Comparison of ENCODE assay signal across 25 cellular contexts in the genomic region with DNA sequence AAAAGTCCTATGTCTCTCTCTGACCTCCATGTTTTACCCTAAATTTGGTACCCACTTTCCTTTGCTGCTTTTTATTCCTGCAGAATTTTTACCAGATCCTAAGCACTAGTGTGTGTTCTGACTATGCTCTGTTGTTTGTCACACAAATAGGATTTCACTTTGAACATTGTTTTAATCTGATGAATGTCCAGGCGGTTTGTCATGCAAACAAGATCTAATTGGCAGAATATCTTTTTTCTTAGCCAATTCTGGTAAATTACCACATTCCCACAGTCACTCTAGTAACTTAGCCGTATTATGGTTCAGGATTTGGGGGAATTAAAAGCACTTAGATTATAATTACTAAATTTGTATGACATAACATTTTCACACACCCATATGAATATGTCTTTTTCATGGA.
"Had no signal": no experiment of that assay in that cellular context is flagged by ENCODE, and none has a peak within 500 bp of the region (broad histone marks: within the 10 kb centered on the region; RNA-seq: fewer than 3 reads in every experiment).

No MANE protein-coding gene starts in this region.

- H3K9me3 Mint-ChIP-seq: activated CD8-positive, alpha-beta T cell treated with anti-CD3 and anti-CD28 coated beads for 36 hours; activated T-cell treated with anti-CD3 and anti-CD28 coated beads, Interleukin-2, amount 50 U/mL, for 4 hours had no signal

- H3K4me1 ChIP-seq: colonic mucosa, esophagus squamous epithelium, foreskin keratinocyte, gastrocnemius medialis had no signal

- H3K4me1 Mint-ChIP-seq: activated CD4-positive, alpha-beta T cell treated with anti-CD3 and anti-CD28 coated beads for 36 hours; activated T-helper 17 cell treated with anti-CD3 and anti-CD28 coated beads, Interleukin-2, amount 50 U/mL, for 72 hours had no signal

- H3K9me3 ChIP-seq: colonic mucosa, esophagus squamous epithelium, gastrocnemius medialis, heart left ventricle had no signal

- H3K27ac Mint-ChIP-seq: activated CD4-positive, alpha-beta T cell treated with anti-CD3 and anti-CD28 coated beads for 36 hours; activated CD8-positive, alpha-beta T cell treated with anti-CD3 and anti-CD28 coated beads for 36 hours; activated naive CD8-positive, alpha-beta T cell; activated T-helper 17 cell treated with anti-CD3 and anti-CD28 coated beads, Interleukin-2, amount 50 U/mL, for 72 hours had no signal

- H3K27me3 Mint-ChIP-seq: activated CD4-positive, alpha-beta T cell treated with anti-CD3 and anti-CD28 coated beads for 36 hours; activated CD8-positive, alpha-beta T cell treated with anti-CD3 and anti-CD28 coated beads for 36 hours; activated naive CD8-positive, alpha-beta T cell; activated T-helper 17 cell treated with anti-CD3 and anti-CD28 coated beads, Interleukin-2, amount 50 U/mL, for 72 hours had no signal

- ATAC-seq: activated CD4-positive, alpha-beta T cell treated with anti-CD3 and anti-CD28 coated beads for 36 hours; activated CD8-positive, alpha-beta T cell treated with anti-CD3 and anti-CD28 coated beads for 36 hours; activated T-cell treated with anti-CD3 and anti-CD28 coated beads, Interleukin-2, amount 50 U/mL, for 4 hours; activated T-helper 17 cell treated with anti-CD3 and anti-CD28 coated beads, Interleukin-2, amount 50 U/mL, for 72 hours; foreskin keratinocyte; gastrocnemius medialis had no signal

- H3K27ac ChIP-seq: brain microvascular endothelial cell, colonic mucosa, epithelial cell of prostate, esophagus squamous epithelium, foreskin keratinocyte, gastrocnemius medialis, heart left ventricle had no signal

- H3K4me3 Mint-ChIP-seq: activated CD4-positive, alpha-beta T cell treated with anti-CD3 and anti-CD28 coated beads for 36 hours; activated CD8-positive, alpha-beta T cell treated with anti-CD3 and anti-CD28 coated beads for 36 hours; activated naive CD8-positive, alpha-beta T cell; activated T-cell treated with anti-CD3 and anti-CD28 coated beads, Interleukin-2, amount 50 U/mL, for 4 hours; activated T-helper 17 cell treated with anti-CD3 and anti-CD28 coated beads, Interleukin-2, amount 50 U/mL, for 72 hours had no signal

- DNase-seq: activated CD4-positive, alpha-beta T cell treated with anti-CD3 and anti-CD28 coated beads for 36 hours; activated CD4-positive, alpha-beta T cell treated with anti-CD3 and anti-CD28 coated beads, Interleukin-2, amount 50 U/mL, for 1 hour; activated CD4-positive, alpha-beta T cell treated with anti-CD3 and anti-CD28 coated beads, Interleukin-2, amount 50 U/mL, for 48 hours; activated CD4-positive, CD25-positive, alpha-beta regulatory T cell; activated CD4-positive, CD25-positive, alpha-beta regulatory T cell treated with anti-CD3 and anti-CD28 coated beads, Interleukin-2, amount 50 U/mL, for 72 hours; activated CD8-positive, alpha-beta memory T cell treated with anti-CD3 and anti-CD28 coated beads for 24 hours; activated CD8-positive, alpha-beta T cell treated with anti-CD3 and anti-CD28 coated beads for 36 hours; activated effector memory CD4-positive, alpha-beta T cell treated with Interleukin-2 at 50 U/mL for 16 hours; activated gamma-delta T cell treated with Interleukin-2 at 50 U/mL for 16 hours; activated naive CD4-positive, alpha-beta T cell treated with anti-CD3 and anti-CD28 coated beads, Interleukin-2, amount 50 U/mL, for 16 hours; activated naive CD4-positive, alpha-beta T cell treated with Interleukin-2 at 50 U/mL for 16 hours; activated T-cell treated with anti-CD3 and anti-CD28 coated beads, Interleukin-2, amount 50 U/mL, for 4 hours; amniotic stem cell; brain microvascular endothelial cell; colonic mucosa; effector CD8-positive, alpha-beta T cell; esophagus squamous epithelium; foreskin keratinocyte; gastrocnemius medialis; glutamatergic neuron; T-helper 2 cell had no signal

- H3K36me3 ChIP-seq: brain microvascular endothelial cell, colonic mucosa, esophagus squamous epithelium, gastrocnemius medialis, heart left ventricle had no signal

- H3K36me3 Mint-ChIP-seq: activated naive CD8-positive, alpha-beta T cell had no signal

- H3K4me3 ChIP-seq: colonic mucosa, esophagus squamous epithelium, gastrocnemius medialis, heart left ventricle had no signal

- H3K27me3 ChIP-seq: brain microvascular endothelial cell, colonic mucosa, esophagus squamous epithelium, foreskin keratinocyte, gastrocnemius medialis, heart left ventricle had no signal
